ENCODE assay signal across 8 cellular contexts in genomic region chr16:88811600-88811849, GRCh38.
DNase-seq lines count a peak whose midpoint lies in the region; ATAC-seq and TF ChIP-seq lines count a peak whose summit lies in the region.

No MANE protein-coding gene starts in this region.

- in situ Hi-C loops in ACHN (cut with HindIII; ENCODE audit: low pct_ligation_motif_present, low pct_unique_long_range_greater_than_20kb, low sequenced_read_pairs), result no loop called here

- H3K36me3 ChIP-seq in ACC112 (ENCODE audit: insufficient read depth, low read length), result 0 out of 2 replicates have a peak, but pooled peaks cover 8% of the 10 kb centered on the region

- ATAC-seq in GM21367 (IDR thresholded peaks at IDR 0.05; ENCODE audit: unreplicated experiment) (peak; percentile 11), GM18502 (IDR thresholded peaks at IDR 0.05; ENCODE audit: poor library complexity, unreplicated experiment) (no peak), HG03159 (IDR thresholded peaks at IDR 0.05; ENCODE audit: unreplicated experiment) (no peak)

- H3K79me2 ChIP-seq in ACC112 (ENCODE audit: control insufficient read depth, insufficient read depth, low read length, unreplicated experiment), result peaks cover 13% of the 10 kb centered on the region

- H3K4me3 ChIP-seq in ACC112 (ENCODE audit: low read depth, low read length), result peak overlapping the region; percentile 86
- peak overlapping the region; percentile 70 for H3K4me3 ChIP-seq in fibroblast of pulmonary artery (replicated peaks; ENCODE audit: low read depth, low read length)
- H3K4me3 ChIP-seq in skin epidermis, result peak overlapping the region; percentile 41 to 89 (median 77)

- no peak overlapping the region for H2AFZ ChIP-seq in ACC112 (ENCODE audit: low read length, unreplicated experiment)

- DNase-seq in RWPE1 (ENCODE audit: low spot score) (no peak), fibroblast of pulmonary artery (ENCODE audit: low read depth) (no peak), ACHN (no peak)

- peaks cover 22% of the 10 kb centered on the region for H3K4me1 ChIP-seq in ACC112 (ENCODE audit: control insufficient read depth, insufficient read depth, low read length, unreplicated experiment)

- TF ChIP-seq CTCF in RWPE1 (conservative IDR thresholded peaks at IDR 0.05; ENCODE audit: low read depth) (no peak), fibroblast of pulmonary artery (IDR thresholded peaks at IDR 0.05; ENCODE audit: low read length, missing control alignments) (no peak)

- POLR2A ChIA-PET in RWPE1 (lab: Yijun Ruan, JAX; ENCODE audit: low non-redundant PET), result no interaction called here

- CTCF ChIA-PET in RWPE1 (lab: Yijun Ruan, JAX), result interaction anchor here (1.5 kb wide), 1 partner anchor 355 kb away, joined by 5 read pairs; no protein-coding TSS in a partner anchor

- no peaks in the 10 kb centered on the region for H3K27me3 ChIP-seq in ACC112 (ENCODE audit: insufficient read depth, low read length)

- H3K27ac ChIP-seq in ACC112 (ENCODE audit: low read depth, low read length), result peak overlapping the region; percentile 69
- peak overlapping the region; percentile 98 for H3K27ac ChIP-seq in RWPE1
- H3K27ac ChIP-seq in skin epidermis, result peak overlapping the region; percentile 83 to 99 (median 95)
